Comparison of ENCODE assay signal across 8 cellular contexts in the genomic region with DNA sequence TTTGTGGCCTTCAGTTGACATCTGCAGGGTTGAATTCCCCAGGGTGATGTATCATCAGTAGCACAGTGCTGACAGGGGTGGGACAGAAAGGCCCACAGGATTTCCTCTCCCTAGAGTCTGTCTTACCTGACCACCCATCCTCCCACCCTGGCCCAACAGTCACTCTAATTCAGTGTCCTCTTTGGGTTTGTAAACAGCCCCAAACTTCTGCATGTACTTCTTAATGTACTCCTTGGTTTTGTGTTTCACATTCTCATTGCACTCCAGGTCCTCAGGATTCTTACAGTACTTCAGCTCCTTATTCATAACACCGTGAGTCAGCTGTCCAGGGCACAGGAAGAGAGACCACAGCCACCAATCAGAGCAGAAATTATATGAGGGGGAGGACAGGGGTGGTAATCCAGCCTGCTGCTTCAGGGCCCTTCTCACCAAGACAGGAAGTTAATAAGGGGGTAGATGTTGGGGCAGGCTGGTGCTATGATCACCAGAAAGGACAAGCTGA. TPM values are rescaled to one million over a fixed set of nuclear protein-coding genes. Genes with fewer than 3 reads are reported as not detected.
A peak's percentile ranks its signal among the peaks of the same experiment; 100 is the strongest.
DNase-seq lines count a peak whose midpoint lies in the region; ATAC-seq and TF ChIP-seq lines count a peak whose summit lies in the region.

No MANE protein-coding gene starts in this region.

- peaks cover 19% of the 10 kb centered on the region for H3K4me1 ChIP-seq in osteoblast (ENCODE audit: insufficient read depth, low read length)

- no peaks in the 10 kb centered on the region for H3K9me3 ChIP-seq in osteoblast (ENCODE audit: low read depth, low read length)

- peak overlapping the region; percentile 22 for H3K4me3 ChIP-seq in osteoblast (ENCODE audit: insufficient read depth, low read length)

- peaks cover 28% of the 10 kb centered on the region for H3K79me2 ChIP-seq in osteoblast (ENCODE audit: insufficient read depth, low read length)

- H3K4me2 ChIP-seq in osteoblast (ENCODE audit: insufficient read depth, low read length): peak overlapping the region; percentile 73

- peaks cover 14% of the 10 kb centered on the region for H3K36me3 ChIP-seq in osteoblast (ENCODE audit: insufficient read depth, low read length)

- DNase-seq in activated CD4-positive, CD25-positive, alpha-beta regulatory T cell (lab: John Stamatoyannopoulos, UW): no peak
- DNase-seq in M059J (ENCODE audit: low read depth): peak; percentile 91
- DNase-seq in astrocyte of the hippocampus (ENCODE audit: low read depth, low spot score): peak; percentile 84
- DNase-seq in osteoblast (ENCODE audit: insufficient read length, low spot score, missing footprints): peak; percentile 93
- DNase-seq in NCI-H774 (lab: John Stamatoyannopoulos, UW): no peak
- DNase-seq in sciatic nerve (ENCODE audit: low spot score): no peak
- DNase-seq in NCI-H446 (lab: John Stamatoyannopoulos, UW): no peak

- no peaks in the 10 kb centered on the region for H3K27me3 ChIP-seq in osteoblast (ENCODE audit: insufficient read depth, low read length)

- intact Hi-C loops in sciatic nerve (cut with DNase I): no loop called here

- TF ChIP-seq CTCF in osteoblast (IDR thresholded peaks at IDR 0.05; ENCODE audit: extremely low read depth, low read depth, low read length): no peak

- peak overlapping the region; percentile 66 for H3K27ac ChIP-seq in osteoblast (ENCODE audit: low read depth, low read length)

- peak; percentile 75 to 77 for ATAC-seq in activated CD4-positive, CD25-positive, alpha-beta regulatory T cell treated with anti-CD3 and anti-CD28 coated beads, Interleukin-2, amount 50 U/mL, for 24 hours
- no peak for ATAC-seq in sciatic nerve

- H2AFZ ChIP-seq in osteoblast (ENCODE audit: low read length): no peak overlapping the region

- peaks cover 19% of the 10 kb centered on the region for H4K20me1 ChIP-seq in osteoblast (ENCODE audit: insufficient read depth, low read length)

RNA-seq across cellular contexts. Expression of a gene that starts 37.5 kb away (rescaled TPM):
- total RNA-seq in M059J (2014; rRNA removed; shearing (Covaris generic)): 1.5 and 3.5 TPM in 2 replicates
- total RNA-seq in osteoblast (2.1 and 4.3 TPM in 2 replicates), sciatic nerve (44.0 TPM)

RNA-seq across cellular contexts. Expression of a gene that starts 40.4 kb away (rescaled TPM):
- 16.4 and 25.6 TPM in 2 replicates for total RNA-seq in M059J (2014; rRNA removed; shearing (Covaris generic))
- total RNA-seq in osteoblast (17.4 and 20.6 TPM in 2 replicates), sciatic nerve (40.9 TPM)

Comparison
In these comparisons a context has a peak if more than half of its experiments do, and no peak if none do; other contexts are left out.
1. DNase-seq: peak in M059J (single experiment), astrocyte of the hippocampus (single experiment) and osteoblast (single experiment); none in activated CD4-positive, CD25-positive, alpha-beta regulatory T cell (0 of 4), NCI-H774 (single experiment), sciatic nerve (single experiment) and NCI-H446 (0 of 2).